Comparison of ENCODE assay signal across 12 cellular contexts in the genomic region with DNA sequence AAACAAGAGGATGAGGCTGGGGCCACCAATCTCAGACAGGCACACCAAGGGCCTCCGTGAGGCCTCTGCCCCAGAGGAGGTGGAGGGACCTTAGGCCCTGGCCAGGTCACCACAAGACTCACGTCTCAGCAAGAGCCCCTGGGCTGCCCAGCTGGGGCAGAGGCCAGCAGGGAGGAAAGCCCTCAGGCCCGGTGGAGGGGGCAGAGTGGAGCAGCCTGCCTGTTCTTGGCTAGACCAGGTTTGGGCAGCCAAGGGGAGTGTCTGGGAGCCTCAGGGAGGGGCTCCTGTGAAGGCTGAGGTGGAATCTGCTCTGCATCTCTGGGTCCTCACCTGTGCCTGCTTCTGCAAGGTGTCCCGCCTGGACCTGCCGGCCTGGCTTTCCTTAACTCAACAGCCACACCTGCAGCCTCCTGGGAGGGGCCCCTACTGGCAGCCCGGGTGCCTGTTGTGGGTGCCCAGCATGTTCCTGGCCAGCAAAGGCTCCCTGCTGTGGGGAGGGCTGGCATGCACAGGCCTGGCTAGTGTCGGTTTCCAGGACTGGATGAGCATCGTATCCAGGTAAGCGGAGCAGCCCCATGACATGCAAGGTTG.
"Had no signal": no experiment of that assay in that cellular context is flagged by ENCODE, and none has a peak within 500 bp of the region (broad histone marks: within the 10 kb centered on the region; RNA-seq: fewer than 3 reads in every experiment).

No MANE protein-coding gene starts in this region.

- H3K27me3 Mint-ChIP-seq: activated CD4-positive, alpha-beta memory T cell treated with anti-CD3 and anti-CD28 coated beads for 36 hours; memory B cell; natural killer cell treated with Interleukin-12 subunit alpha and Interleukin-12 subunit beta and Interleukin-15 and Interleukin-18, amount 100 ng/mL, for 72 hours; stimulated activated naive CD8-positive, alpha-beta T cell treated with anti-CD3 and anti-CD28 coated beads, Interleukin-15, amount 100 ng/mL, for 72 hours had no signal

- H3K4me1 ChIP-seq: uterus had no signal

- H3K9me3 Mint-ChIP-seq: memory B cell; natural killer cell treated with Interleukin-12 subunit alpha and Interleukin-12 subunit beta and Interleukin-15 and Interleukin-18, amount 100 ng/mL, for 72 hours; stimulated activated naive CD8-positive, alpha-beta T cell treated with anti-CD3 and anti-CD28 coated beads, Interleukin-15, amount 100 ng/mL, for 72 hours had no signal

- H3K27ac Mint-ChIP-seq: activated CD4-positive, alpha-beta memory T cell treated with anti-CD3 and anti-CD28 coated beads for 36 hours; memory B cell; natural killer cell treated with Interleukin-12 subunit alpha and Interleukin-12 subunit beta and Interleukin-15 and Interleukin-18, amount 100 ng/mL, for 72 hours had no signal

- H3K9me3 ChIP-seq: uterus had no signal

- H3K36me3 Mint-ChIP-seq: natural killer cell treated with Interleukin-12 subunit alpha and Interleukin-12 subunit beta and Interleukin-15 and Interleukin-18, amount 100 ng/mL, for 72 hours had no signal

- ATAC-seq: left lobe of liver; natural killer cell treated with Interleukin-12 subunit alpha and Interleukin-12 subunit beta and Interleukin-15 and Interleukin-18, amount 100 ng/mL, for 72 hours; stimulated activated naive CD8-positive, alpha-beta T cell treated with anti-CD3 and anti-CD28 coated beads, Interleukin-15, amount 100 ng/mL, for 72 hours had no signal

- H3K36me3 ChIP-seq: uterus had no signal

- DNase-seq: activated CD4-positive, alpha-beta memory T cell treated with anti-CD3 and anti-CD28 coated beads for 36 hours; activated naive CD4-positive, alpha-beta T cell; central memory CD4-positive, alpha-beta T cell; effector memory CD4-positive, alpha-beta T cell; occipital lobe; stimulated activated CD4-positive, alpha-beta T cell treated with anti-CD3 and anti-CD28 coated beads, Interleukin-4, amount 100 ng/mL, for 4 hours; stimulated activated naive CD8-positive, alpha-beta T cell treated with anti-CD3 and anti-CD28 coated beads, Interleukin-15, amount 100 ng/mL, for 72 hours; T-helper 9 cell; uterus had no signal

- H3K4me1 Mint-ChIP-seq: memory B cell; stimulated activated naive CD8-positive, alpha-beta T cell treated with anti-CD3 and anti-CD28 coated beads, Interleukin-15, amount 100 ng/mL, for 72 hours had no signal

- H3K4me3 ChIP-seq: uterus had no signal

- H3K27ac ChIP-seq: uterus had no signal

- H3K4me3 Mint-ChIP-seq: activated CD4-positive, alpha-beta memory T cell treated with anti-CD3 and anti-CD28 coated beads for 36 hours; memory B cell; natural killer cell treated with Interleukin-12 subunit alpha and Interleukin-12 subunit beta and Interleukin-15 and Interleukin-18, amount 100 ng/mL, for 72 hours; stimulated activated naive CD8-positive, alpha-beta T cell treated with anti-CD3 and anti-CD28 coated beads, Interleukin-15, amount 100 ng/mL, for 72 hours had no signal

- H3K27me3 ChIP-seq: uterus had no signal
